ENCODE assay signal across 1 cellular context in the genomic region with DNA sequence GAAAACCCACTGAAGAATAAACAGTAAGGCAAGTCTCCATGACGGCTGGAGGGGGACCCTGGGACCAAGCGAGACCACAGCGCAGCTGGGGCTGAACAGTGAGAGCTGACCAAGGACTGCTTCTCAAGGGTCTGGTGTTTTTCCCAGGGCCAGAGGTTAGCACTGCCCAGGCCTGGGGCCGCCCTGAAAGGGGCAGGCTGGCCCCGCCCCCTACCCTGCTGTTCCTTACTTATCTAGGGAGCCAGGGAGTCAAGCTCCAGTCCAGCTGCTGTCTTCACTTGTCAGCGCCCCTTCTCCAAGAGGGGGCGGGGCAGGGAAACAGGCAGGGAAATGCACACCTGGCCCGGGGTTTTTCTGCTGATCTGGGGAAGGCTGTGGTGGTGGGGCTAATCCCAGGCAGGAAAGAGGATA.
TF ChIP-seq lines count a peak whose summit lies in the region.

No MANE protein-coding gene starts in this region.

TF ChIP-seq in K562, 482 proteins besides CTCF, POLR2A, EP300 and RAD21 (continued from another document):
- TF ChIP-seq MYBL2 (IDR thresholded peaks at IDR 0.05; ENCODE audit: low read depth) (no peak), MYBL2 (CRISPR knock-in tag; IDR thresholded peaks at IDR 0.05; ENCODE audit: borderline replicate concordance) (no peak), CBFA2T3 (IDR thresholded peaks at IDR 0.05) (peak; percentile 82), ARID1B (IDR thresholded peaks at IDR 0.05) (peak; percentile 54)
